11 cellular contexts compared by ENCODE assay signal in genomic region chr4:173360587-173361221, GRCh38. TPM values are rescaled to one million over a fixed set of nuclear protein-coding genes. Genes with fewer than 3 reads are reported as not detected.
DNase-seq lines count a peak whose midpoint lies in the region; ATAC-seq and TF ChIP-seq lines count a peak whose summit lies in the region.
"Had no signal": no experiment of that assay in that cellular context is flagged by ENCODE, and none has a peak within 500 bp of the region (broad histone marks: within the 10 kb centered on the region; RNA-seq: fewer than 3 reads in every experiment).

No MANE protein-coding gene starts in this region.

- intact Hi-C loops in natural killer cell (cut with micrococcal nuclease) (no loop called here), PC-3 (cut with micrococcal nuclease) (loop anchor here (1.0 kb wide), 1 partner anchor 41 kb away; no protein-coding TSS in a partner anchor)

- no peak overlapping the region for H3K4me3 Mint-ChIP-seq in natural killer cell
- no peak overlapping the region for H3K4me3 Mint-ChIP-seq in natural killer cell treated with Interleukin-12 subunit alpha and Interleukin-12 subunit beta and Interleukin-15 and Interleukin-18, amount 100 ng/mL, for 72 hours
- no peak overlapping the region for H3K4me3 Mint-ChIP-seq in endothelial cell (ENCODE audit: unreplicated experiment)
- H3K4me3 Mint-ChIP-seq: activated CD4-positive, alpha-beta memory T cell treated with anti-CD3 and anti-CD28 coated beads, Interleukin-2, amount 10 ng/mL, durations not matched to agents 7 days and 5 days had no signal

- no peaks in the 10 kb centered on the region for H3K79me2 ChIP-seq in PC-3 (ENCODE audit: low read length)

- no peak overlapping the region; the same call in 1 of the 2 replicates for H2AFZ ChIP-seq in PC-3 (ENCODE audit: low read length)

- H3K4me1 Mint-ChIP-seq in natural killer cell: peaks cover 5 to 6% of the 10 kb centered on the region in 2 donors
- peaks cover 3 to 6% of the 10 kb centered on the region in 2 donors for H3K4me1 Mint-ChIP-seq in natural killer cell treated with Interleukin-12 subunit alpha and Interleukin-12 subunit beta and Interleukin-15 and Interleukin-18, amount 100 ng/mL, for 72 hours (ENCODE audit: low read depth in 2 of 2)
- peaks cover 7% of the 10 kb centered on the region for H3K4me1 Mint-ChIP-seq in endothelial cell (ENCODE audit: unreplicated experiment)

- H3K27ac Mint-ChIP-seq in natural killer cell (no peak overlapping the region), endothelial cell (ENCODE audit: unreplicated experiment) (no peak overlapping the region)
- H3K27ac Mint-ChIP-seq in natural killer cell treated with Interleukin-12 subunit alpha and Interleukin-12 subunit beta and Interleukin-15 and Interleukin-18, amount 100 ng/mL, for 72 hours: no peak overlapping the region
- H3K27ac Mint-ChIP-seq: activated CD4-positive, alpha-beta memory T cell treated with anti-CD3 and anti-CD28 coated beads, Interleukin-2, amount 10 ng/mL, durations not matched to agents 7 days and 5 days had no signal

- no peaks in the 10 kb centered on the region for H3K9me3 ChIP-seq in PC-3 (ENCODE audit: low read length)
- H3K9me3 ChIP-seq: colonic mucosa had no signal

- ATAC-seq in natural killer cell: no peak
- ATAC-seq in natural killer cell treated with Interleukin-12 subunit alpha and Interleukin-12 subunit beta and Interleukin-15 and Interleukin-18, amount 100 ng/mL, for 72 hours: no peak
- ATAC-seq in PC-3: peak; percentile 65

- H3K9me3 Mint-ChIP-seq in natural killer cell: no peaks in the 10 kb centered on the region
- no peaks in the 10 kb centered on the region for H3K9me3 Mint-ChIP-seq in natural killer cell treated with Interleukin-12 subunit alpha and Interleukin-12 subunit beta and Interleukin-15 and Interleukin-18, amount 100 ng/mL, for 72 hours
- H3K9me3 Mint-ChIP-seq in endothelial cell (ENCODE audit: unreplicated experiment): no peaks in the 10 kb centered on the region
- H3K9me3 Mint-ChIP-seq: activated CD4-positive, alpha-beta memory T cell treated with anti-CD3 and anti-CD28 coated beads, Interleukin-2, amount 10 ng/mL, durations not matched to agents 7 days and 5 days had no signal

- no peak overlapping the region for H3K9ac ChIP-seq in PC-3 (ENCODE audit: low read length)

- TF ChIP-seq CTCF in natural killer cell (IDR thresholded peaks at IDR 0.05): peak; percentile 22
- peak; percentile 53; the same call in 1 of the 2 replicates for TF ChIP-seq CTCF in PC-3 (conservative IDR thresholded peaks at IDR 0.05; ENCODE audit: low read depth, low read length)
- TF ChIP-seq CTCF in fibroblast of mammary gland (conservative IDR thresholded peaks at IDR 0.05; ENCODE audit: control insufficient read depth, insufficient read depth, low read depth, low read length): peak; percentile 40
- TF ChIP-seq CTCF in endothelial cell (IDR thresholded peaks at IDR 0.05; ENCODE audit: unreplicated experiment): no peak

- H3K27me3 ChIP-seq in PC-3 (ENCODE audit: low read length): no peaks in the 10 kb centered on the region
- H3K27me3 ChIP-seq: colonic mucosa had no signal

- H3K36me3 ChIP-seq in PC-3 (ENCODE audit: low read depth, low read length): no peaks in the 10 kb centered on the region
- H3K36me3 ChIP-seq: colonic mucosa had no signal

- no TSS peak for BruUV-seq in PC-3 (replicated peaks; lab: Mats Ljungman, UMichigan)

- no peaks in the 10 kb centered on the region for H3K9me2 ChIP-seq in PC-3 (replicated peaks; ENCODE audit: low read length)

- no peaks in the 10 kb centered on the region for H3F3A ChIP-seq in PC-3 (ENCODE audit: low read length, unreplicated experiment)

- H3K27ac ChIP-seq in PC-3 (ENCODE audit: low read length): no peak overlapping the region
- H3K27ac ChIP-seq: colonic mucosa had no signal

- no peak overlapping the region for H3K4me2 ChIP-seq in PC-3 (ENCODE audit: low read length)

- peaks cover 0 to 2% of the 10 kb centered on the region in 2 donors for H3K27me3 Mint-ChIP-seq in natural killer cell (ENCODE audit: low read depth in 2 of 2)
- no peaks in the 10 kb centered on the region for H3K27me3 Mint-ChIP-seq in natural killer cell treated with Interleukin-12 subunit alpha and Interleukin-12 subunit beta and Interleukin-15 and Interleukin-18, amount 100 ng/mL, for 72 hours
- peaks cover 1% of the 10 kb centered on the region for H3K27me3 Mint-ChIP-seq in endothelial cell (ENCODE audit: unreplicated experiment)

- H3K4me3 ChIP-seq in PC-3 (ENCODE audit: low read length) (no peak overlapping the region), fibroblast of mammary gland (ENCODE audit: control insufficient read depth, low read depth, low read length) (no peak overlapping the region)
- H3K4me3 ChIP-seq: colonic mucosa had no signal

- CTCF ChIA-PET in PC-3 (lab: Charles Lee): interaction anchor here (0.5 to 1.0 kb wide), 2 partner anchors 28 to 1598 kb away, joined by 3 read pairs; no protein-coding TSS in a partner anchor

- no peaks in the 10 kb centered on the region for H3K4me1 ChIP-seq in PC-3 (ENCODE audit: insufficient read depth, low read length)
- H3K4me1 ChIP-seq: colonic mucosa had no signal

- no peaks in the 10 kb centered on the region for H4K20me1 ChIP-seq in PC-3 (ENCODE audit: low read length)

- POLR2A ChIA-PET in PC-3 (lab: Charles Lee; ENCODE audit: unreplicated experiment): interaction anchor here (0.7 kb wide), 1 partner anchor 26 kb away, joined by 6 read pairs; the partner anchor contains the start of gene HMGB2

- DNase-seq in natural killer cell: no peak
- DNase-seq in natural killer cell treated with Interleukin-12 subunit alpha and Interleukin-12 subunit beta and Interleukin-15 and Interleukin-18, amount 100 ng/mL, for 72 hours (ENCODE audit: low spot score): no peak
- DNase-seq in PC-3: peak; percentile 33
- DNase-seq in fibroblast of mammary gland (ENCODE audit: low read depth): no peak
- no peak for DNase-seq in NCI-H774 (lab: John Stamatoyannopoulos, UW)
- no peak for DNase-seq in DMS79 (lab: John Stamatoyannopoulos, UW)
- no peak for DNase-seq in endothelial cell (ENCODE audit: low spot score)
- DNase-seq in kidney tubule cell (ENCODE audit: low spot score): no peak
- DNase-seq: activated CD4-positive, alpha-beta memory T cell treated with anti-CD3 and anti-CD28 coated beads, Interleukin-2, amount 10 ng/mL, durations not matched to agents 7 days and 5 days; colonic mucosa; GDM1 had no signal

- H3K36me3 Mint-ChIP-seq in natural killer cell (no peaks in the 10 kb centered on the region), endothelial cell (ENCODE audit: low read depth, unreplicated experiment) (peaks cover 6% of the 10 kb centered on the region)
- H3K36me3 Mint-ChIP-seq in natural killer cell treated with Interleukin-12 subunit alpha and Interleukin-12 subunit beta and Interleukin-15 and Interleukin-18, amount 100 ng/mL, for 72 hours: no peaks in the 10 kb centered on the region

RNA-seq across cellular contexts. Expression of gene SAP30, which starts 10.1 kb away (rescaled TPM):
- total RNA-seq in natural killer cell (1 to 10 TPM; 2.6 to 9.1 (median 3.1) TPM), PC-3 (2014; rRNA removed) (33.2 and 38.8 TPM in 2 replicates), endothelial cell (ENCODE audit: unreplicated experiment) (22.2 TPM)
- 10 to 100 TPM; 14.4 to 22.7 TPM for total RNA-seq in natural killer cell treated with Interleukin-12 subunit alpha and Interleukin-12 subunit beta and Interleukin-15 and Interleukin-18, amount 100 ng/mL, for 72 hours

RNA-seq across cellular contexts. Expression of gene HMGB2, which starts 26.5 kb away (rescaled TPM):
- total RNA-seq in natural killer cell: 100 to 1,000 TPM; 145 to 214 (median 151) TPM
- 100 to 1,000 TPM; 256 to 524 TPM for total RNA-seq in natural killer cell treated with Interleukin-12 subunit alpha and Interleukin-12 subunit beta and Interleukin-15 and Interleukin-18, amount 100 ng/mL, for 72 hours
- total RNA-seq in PC-3 (2014; rRNA removed): 111 and 139 TPM in 2 replicates
- 160 TPM for total RNA-seq in endothelial cell (ENCODE audit: unreplicated experiment)

RNA-seq across cellular contexts. Expression of gene SCRG1, which starts 38.2 kb away (rescaled TPM):
- total RNA-seq in natural killer cell (not detected), PC-3 (2014; rRNA removed) (not detected in 2 replicates), endothelial cell (ENCODE audit: unreplicated experiment) (not detected)
- total RNA-seq in natural killer cell treated with Interleukin-12 subunit alpha and Interleukin-12 subunit beta and Interleukin-15 and Interleukin-18, amount 100 ng/mL, for 72 hours: not detected
- total RNA-seq: activated CD4-positive, alpha-beta memory T cell treated with anti-CD3 and anti-CD28 coated beads, Interleukin-2, amount 10 ng/mL, durations not matched to agents 7 days and 5 days had no signal
